In the genomic region with DNA sequence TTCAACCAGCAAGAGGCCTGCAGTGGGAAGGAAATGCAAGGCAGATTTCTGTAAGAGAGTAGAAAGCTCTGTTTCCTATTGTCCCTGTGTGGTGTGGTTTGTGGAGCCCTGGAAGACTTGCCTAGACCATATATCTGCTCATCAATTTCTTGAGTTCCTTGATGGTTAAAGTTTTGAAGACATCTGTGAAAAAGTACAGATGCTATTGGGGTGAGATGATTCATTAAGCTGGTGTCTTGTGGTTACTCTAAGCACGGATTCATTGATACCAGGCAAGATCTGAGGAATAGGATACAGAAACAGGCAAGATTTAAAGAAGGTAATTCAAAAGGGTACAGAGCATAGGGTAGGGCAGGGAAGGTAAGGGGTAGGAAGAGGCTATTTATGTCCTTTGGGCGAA, we compare ENCODE assay signal across 24 cellular contexts.
DNase-seq lines count a peak whose midpoint lies in the region; ATAC-seq and TF ChIP-seq lines count a peak whose summit lies in the region.
"Had no signal": no experiment of that assay in that cellular context is flagged by ENCODE, and none has a peak within 500 bp of the region (broad histone marks: within the 10 kb centered on the region; RNA-seq: fewer than 3 reads in every experiment).

No MANE protein-coding gene starts in this region.

- CTCF ChIA-PET in activated CD4-positive, alpha-beta T cell treated with anti-CD3 and anti-CD28 coated beads for 36 hours (lab: Charles Lee): interaction anchor here (0.6 to 2.7 kb wide), 4 partner anchors 11 to 352 kb away, joined by 4 to 13 read pairs (median 6); no protein-coding TSS in a partner anchor

- H3K27ac ChIP-seq in smooth muscle cell (ENCODE audit: low read depth): peak overlapping the region; percentile 77
- H3K27ac ChIP-seq: Peyer's patch had no signal

- peak overlapping the region; percentile 17 for H3K4me2 ChIP-seq in smooth muscle cell
- H3K4me2 ChIP-seq: GM23338 had no signal

- H3K4me3 ChIP-seq in fibroblast of villous mesenchyme (ENCODE audit: low read depth, low read length) (no peak overlapping the region), smooth muscle cell (no peak overlapping the region)
- H3K4me3 ChIP-seq: GM12878, GM23338, Peyer's patch had no signal

- no peaks in the 10 kb centered on the region for H3K36me3 ChIP-seq in smooth muscle cell (ENCODE audit: low read depth)
- H3K36me3 ChIP-seq: BE2C, Peyer's patch had no signal

- H3K9me3 Mint-ChIP-seq in activated CD4-positive, alpha-beta T cell treated with anti-CD3 and anti-CD28 coated beads for 36 hours (ENCODE audit: low read depth): no peaks in the 10 kb centered on the region
- H3K9me3 Mint-ChIP-seq: CD4-positive, alpha-beta T cell; GM23338 had no signal

- POLR2A ChIA-PET in activated CD4-positive, alpha-beta T cell treated with anti-CD3 and anti-CD28 coated beads for 36 hours (lab: Charles Lee): no interaction called here

- H3K4me1 Mint-ChIP-seq in activated CD4-positive, alpha-beta T cell treated with anti-CD3 and anti-CD28 coated beads for 36 hours: peaks cover 9% of the 10 kb centered on the region

- no peak overlapping the region for H2AFZ ChIP-seq in smooth muscle cell (ENCODE audit: low read depth)
- H2AFZ ChIP-seq: GM23338 had no signal

- H3K27me3 Mint-ChIP-seq in activated CD4-positive, alpha-beta T cell treated with anti-CD3 and anti-CD28 coated beads for 36 hours: peaks cover 2% of the 10 kb centered on the region
- H3K27me3 Mint-ChIP-seq: CD4-positive, alpha-beta T cell had no signal

- peak; percentile 36 for ATAC-seq in activated CD4-positive, alpha-beta T cell treated with anti-CD3 and anti-CD28 coated beads for 36 hours
- ATAC-seq in GM18870 (IDR thresholded peaks at IDR 0.05; ENCODE audit: unreplicated experiment): no peak
- no peak for ATAC-seq in Right ventricle myocardium superior (ENCODE audit: poor library complexity)
- ATAC-seq: GM12878, GM23338, HCT116, Right ventricle myocardium inferior had no signal

- no peaks in the 10 kb centered on the region for H3K27me3 ChIP-seq in smooth muscle cell (ENCODE audit: low read depth)
- H3K27me3 ChIP-seq: BE2C, Peyer's patch had no signal

- no peaks in the 10 kb centered on the region for H3K36me3 Mint-ChIP-seq in activated CD4-positive, alpha-beta T cell treated with anti-CD3 and anti-CD28 coated beads for 36 hours (ENCODE audit: low read depth)

- H3K4me1 ChIP-seq in smooth muscle cell (ENCODE audit: low read depth): peaks cover 19% of the 10 kb centered on the region
- H3K4me1 ChIP-seq: BE2C, Peyer's patch had no signal

- DNase-seq in activated CD4-positive, alpha-beta T cell treated with anti-CD3 and anti-CD28 coated beads for 36 hours: no peak
- no peak for DNase-seq in activated CD4-positive, alpha-beta T cell treated with anti-CD3 and anti-CD28 coated beads for 4 hours
- DNase-seq in RPMI7951 (ENCODE audit: low read depth) (peak; percentile 12), fibroblast of villous mesenchyme (ENCODE audit: low read depth) (peak; percentile 42), smooth muscle cell (lab: John Stamatoyannopoulos, UW; ENCODE audit: unreplicated experiment) (no peak), NCI-H2171 (lab: John Stamatoyannopoulos, UW) (no peak), Right ventricle myocardium superior (no peak)
- DNase-seq: 8988T; BE2C; CD4-positive, alpha-beta T cell; DMS53; EL; Kasumi-1; MM.1S; NCI-H1092; NCI-H1436 treated with DMSO at 0.1 percent for 48 hours; NCI-H2029 treated with DMSO at 0.1 percent for 48 hours; NCI-H446 treated with DMSO at 0.1 percent for 48 hours; Peyer's patch had no signal

- no peak for TF ChIP-seq CTCF in fibroblast of villous mesenchyme (IDR thresholded peaks at IDR 0.05; ENCODE audit: insufficient read depth, low read depth, low read length)
- no peak for TF ChIP-seq CTCF in smooth muscle cell (IDR thresholded peaks at IDR 0.05; ENCODE audit: borderline replicate concordance, insufficient read depth, poor library complexity, severe bottlenecking)

- no peaks in the 10 kb centered on the region for H3K9me3 ChIP-seq in smooth muscle cell (replicated peaks; ENCODE audit: low read depth)
- H3K9me3 ChIP-seq: BE2C, Peyer's patch had no signal

- 43% methylated on average over 2 of the region's 2 CpGs for WGBS in smooth muscle cell (ENCODE audit: low lambda C conversion rate)

- H3K27ac Mint-ChIP-seq in activated CD4-positive, alpha-beta T cell treated with anti-CD3 and anti-CD28 coated beads for 36 hours: no peak overlapping the region
- H3K27ac Mint-ChIP-seq: CD4-positive, alpha-beta T cell; GM23338 had no signal

- no peaks in the 10 kb centered on the region for H3K79me2 ChIP-seq in smooth muscle cell (ENCODE audit: low read depth)

- peaks cover 27% of the 10 kb centered on the region for H3F3A ChIP-seq in smooth muscle cell (ENCODE audit: low read depth)

- H4K20me1 ChIP-seq in smooth muscle cell (ENCODE audit: low read depth): no peaks in the 10 kb centered on the region

- no peak overlapping the region for H3K4me3 Mint-ChIP-seq in activated CD4-positive, alpha-beta T cell treated with anti-CD3 and anti-CD28 coated beads for 36 hours
- H3K4me3 Mint-ChIP-seq: CD4-positive, alpha-beta T cell; GM23338 had no signal

- intact Hi-C loops in activated CD4-positive, alpha-beta T cell treated with anti-CD3 and anti-CD28 coated beads for 36 hours (cut with DNase I, micrococcal nuclease): loop anchor here in 1 of 2 experiments (5.0 kb wide), 1 partner anchor 201 kb away; no protein-coding TSS in a partner anchor
- intact Hi-C loops in Right ventricle myocardium superior (cut with DNase I): no loop called here

- no peak overlapping the region for H3K9ac ChIP-seq in smooth muscle cell (ENCODE audit: low read depth)

Comparison
In these comparisons a context has a peak if more than half of its experiments do, and no peak if none do; other contexts are left out.
1. DNase-seq: peak in RPMI7951 (single experiment) and fibroblast of villous mesenchyme (single experiment); none in activated CD4-positive, alpha-beta T cell treated with anti-CD3 and anti-CD28 coated beads for 36 hours (single experiment), activated CD4-positive, alpha-beta T cell treated with anti-CD3 and anti-CD28 coated beads for 4 hours (0 of 2), smooth muscle cell (single experiment), NCI-H2171 (single experiment) and Right ventricle myocardium superior (single experiment).